In genomic region chr2:201151127-201152074, GRCh38 we compare ENCODE assay signal across 8 cellular contexts. TPM values are rescaled to one million over a fixed set of nuclear protein-coding genes. Genes with fewer than 3 reads are reported as not detected.
A peak's percentile ranks its signal among the peaks of the same experiment; 100 is the strongest.
DNase-seq lines count a peak whose midpoint lies in the region; ATAC-seq and TF ChIP-seq lines count a peak whose summit lies in the region.

No MANE protein-coding gene starts in this region.

- H3K4me1 Mint-ChIP-seq in activated CD4-positive, alpha-beta T cell treated with anti-CD3 and anti-CD28 coated beads, Interleukin-2, amount 10 ng/mL, durations not matched to agents 24 days and 14 days = peaks cover 24% of the 10 kb centered on the region

- DNase-seq in activated CD4-positive, alpha-beta T cell treated with anti-CD3 and anti-CD28 coated beads, Interleukin-2, amount 10 ng/mL, durations not matched to agents 24 days and 14 days = no peak
- no peak for DNase-seq in activated CD4-positive, alpha-beta T cell treated with anti-CD3 and anti-CD28 coated beads, Interleukin-2, amount 50 U/mL, for 1 hour
- DNase-seq in Peyer's patch (no peak), omental fat pad (ENCODE audit: low spot score) (no peak), putamen (ENCODE audit: low spot score) (no peak)
- no peak for DNase-seq in stimulated activated CD4-positive, alpha-beta T cell treated with anti-CD3 and anti-CD28 coated beads, Interleukin-1b, Interleukin-23, amount 100 ng/mL, for 48 hours

- H3K4me1 ChIP-seq in Peyer's patch (peaks cover 0 to 46% (median 2%) of the 10 kb centered on the region in 4 donors), duodenal mucosa (ENCODE audit: control insufficient read depth in 1 of 2, insufficient read depth in 2 of 2, low read length in 2 of 2) (peaks cover 45 to 50% of the 10 kb centered on the region in 2 donors)

- H3K36me3 Mint-ChIP-seq in activated CD4-positive, alpha-beta T cell treated with anti-CD3 and anti-CD28 coated beads, Interleukin-2, amount 10 ng/mL, durations not matched to agents 24 days and 14 days (ENCODE audit: low read depth) = peaks cover 77% of the 10 kb centered on the region

- TF ChIP-seq POLR2A in Peyer's patch (IDR thresholded peaks at IDR 0.05) = no peak

- TF ChIP-seq CTCF in Peyer's patch (IDR thresholded peaks at IDR 0.05) = no peak
- no peak for TF ChIP-seq CTCF in omental fat pad (IDR thresholded peaks at IDR 0.05)

- H3K9ac ChIP-seq in duodenal mucosa (ENCODE audit: low read depth in 1 of 2, low read length in 2 of 2) = peak overlapping the region in 1 of 2 donors; percentile 9

- H3K4me3 ChIP-seq in Peyer's patch (no peak overlapping the region), duodenal mucosa (ENCODE audit: low read depth in 1 of 2, low read length in 2 of 2) (no peak overlapping the region)

- peak overlapping the region; percentile 44 for H3K27ac Mint-ChIP-seq in activated CD4-positive, alpha-beta T cell treated with anti-CD3 and anti-CD28 coated beads, Interleukin-2, amount 10 ng/mL, durations not matched to agents 24 days and 14 days

- intact Hi-C loops in activated CD4-positive, alpha-beta T cell treated with anti-CD3 and anti-CD28 coated beads, Interleukin-2, amount 10 ng/mL, durations not matched to agents 24 days and 14 days (cut with micrococcal nuclease) = no loop called here

- H3K4me3 Mint-ChIP-seq in activated CD4-positive, alpha-beta T cell treated with anti-CD3 and anti-CD28 coated beads, Interleukin-2, amount 10 ng/mL, durations not matched to agents 24 days and 14 days = no peak overlapping the region

- ATAC-seq in HG02973 (IDR thresholded peaks at IDR 0.05; ENCODE audit: unreplicated experiment) = peak; percentile 83
- peak; percentile 62 for ATAC-seq in omental fat pad (ENCODE audit: low FRiP score)

- no peaks in the 10 kb centered on the region for H3K27me3 ChIP-seq in Peyer's patch
- H3K27me3 ChIP-seq in duodenal mucosa (ENCODE audit: control insufficient read depth in 1 of 2, insufficient read depth in 2 of 2, low read length in 2 of 2) = no peaks in the 10 kb centered on the region

- H3K36me3 ChIP-seq in Peyer's patch (peaks cover 0 to 62% (median 2%) of the 10 kb centered on the region in 3 donors), duodenal mucosa (ENCODE audit: control insufficient read depth in 1 of 2, insufficient read depth in 2 of 2, low read length in 2 of 2) (peaks cover 33 to 52% of the 10 kb centered on the region in 2 donors)

- H3K9me3 Mint-ChIP-seq in activated CD4-positive, alpha-beta T cell treated with anti-CD3 and anti-CD28 coated beads, Interleukin-2, amount 10 ng/mL, durations not matched to agents 24 days and 14 days = no peaks in the 10 kb centered on the region

- no peaks in the 10 kb centered on the region for H3K27me3 Mint-ChIP-seq in activated CD4-positive, alpha-beta T cell treated with anti-CD3 and anti-CD28 coated beads, Interleukin-2, amount 10 ng/mL, durations not matched to agents 24 days and 14 days

- H3K27ac ChIP-seq in Peyer's patch = peak overlapping the region; percentile 57 to 87 (median 75)
- peak overlapping the region; percentile 42 for H3K27ac ChIP-seq in duodenal mucosa (ENCODE audit: low read depth, low read length)

- H3K9me3 ChIP-seq in Peyer's patch (no peaks in the 10 kb centered on the region), duodenal mucosa (ENCODE audit: control insufficient read depth in 1 of 2, low read length in 2 of 2) (no peaks in the 10 kb centered on the region)

RNA-seq across cellular contexts. Expression of gene CASP10, which starts 31.5 kb away (rescaled TPM):
- 12.7 and 13.1 TPM in 2 replicates for total RNA-seq in activated CD4-positive, alpha-beta T cell treated with anti-CD3 and anti-CD28 coated beads, Interleukin-2, amount 10 ng/mL, durations not matched to agents 24 days and 14 days
- total RNA-seq in Peyer's patch (10 to 100 TPM; 38.2 to 71.1 (median 46.2) TPM), omental fat pad (10 to 100 TPM; 13.5 to 47.0 (median 15.3) TPM)

RNA-seq across cellular contexts. Expression of gene CFLAR, which starts 35.4 kb away (rescaled TPM):
- 402 and 415 TPM in 2 replicates for total RNA-seq in activated CD4-positive, alpha-beta T cell treated with anti-CD3 and anti-CD28 coated beads, Interleukin-2, amount 10 ng/mL, durations not matched to agents 24 days and 14 days
- total RNA-seq in Peyer's patch = 100 to 1,000 TPM; 157 to 526 (median 297) TPM
- 100 to 1,000 TPM; 204 to 455 (median 293) TPM for total RNA-seq in omental fat pad
